ENCODE assay signal across 1 cellular context in genomic region chr9:79555474-79555873, GRCh38.
TF ChIP-seq lines count a peak whose summit lies in the region.

No MANE protein-coding gene starts in this region.

TF ChIP-seq in IMR-90, 13 proteins besides CTCF, POLR2A, EP300 and RAD21 (continued from another document):
- no peak for TF ChIP-seq ELK1 (IDR thresholded peaks at IDR 0.05; ENCODE audit: borderline replicate concordance, low read depth, low read length)
- TF ChIP-seq, protein P1, sequence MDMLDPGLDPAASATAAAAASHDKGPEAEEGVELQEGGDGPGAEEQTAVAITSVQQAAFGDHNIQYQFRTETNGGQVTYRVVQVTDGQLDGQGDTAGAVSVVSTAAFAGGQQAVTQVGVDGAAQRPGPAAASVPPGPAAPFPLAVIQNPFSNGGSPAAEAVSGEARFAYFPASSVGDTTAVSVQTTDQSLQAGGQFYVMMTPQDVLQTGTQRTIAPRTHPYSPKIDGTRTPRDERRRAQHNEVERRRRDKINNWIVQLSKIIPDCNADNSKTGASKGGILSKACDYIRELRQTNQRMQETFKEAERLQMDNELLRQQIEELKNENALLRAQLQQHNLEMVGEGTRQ (IDR thresholded peaks at IDR 0.05; ENCODE audit: low read depth, low read length), result no peak
- no peak for TF ChIP-seq CEBPB (IDR thresholded peaks at IDR 0.05; ENCODE audit: low read depth, low read length)
- TF ChIP-seq MAZ (IDR thresholded peaks at IDR 0.05; ENCODE audit: borderline replicate concordance, low read depth, low read length), result no peak
